In genomic region chr7:27677912-27678612, GRCh38 we compare ENCODE assay signal across 9 cellular contexts. TPM values are rescaled to one million over a fixed set of nuclear protein-coding genes. Genes with fewer than 3 reads are reported as not detected.
DNase-seq lines count a peak whose midpoint lies in the region; ATAC-seq and TF ChIP-seq lines count a peak whose summit lies in the region.
"Had no signal": no experiment of that assay in that cellular context is flagged by ENCODE, and none has a peak within 500 bp of the region (broad histone marks: within the 10 kb centered on the region; RNA-seq: fewer than 3 reads in every experiment).

No MANE protein-coding gene starts in this region.

- H3K4me3 ChIP-seq in cardiac fibroblast (replicated peaks in 1 of 2; ENCODE audit: low read depth in 2 of 2, low read length in 2 of 2) = no peak overlapping the region
- H3K4me3 ChIP-seq in lower lobe of right lung = no peak overlapping the region

- H3K4me1 ChIP-seq in lower lobe of right lung = peaks cover 7% of the 10 kb centered on the region

- TF ChIP-seq CTCF in 22Rv1 (IDR thresholded peaks at IDR 0.05) = no peak
- TF ChIP-seq CTCF in cardiac fibroblast (IDR thresholded peaks at IDR 0.05; ENCODE audit: low read depth, low read length) = no peak
- TF ChIP-seq CTCF in lower lobe of right lung (IDR thresholded peaks at IDR 0.05) = no peak

- H3K36me3 ChIP-seq in lower lobe of right lung = no peaks in the 10 kb centered on the region

- no peaks in the 10 kb centered on the region for H3K27me3 ChIP-seq in lower lobe of right lung (ENCODE audit: low read depth)

- ATAC-seq in lower lobe of right lung (peak; percentile 52 to 56), HG03520 (IDR thresholded peaks at IDR 0.05; ENCODE audit: unreplicated experiment) (no peak), HG03045 (IDR thresholded peaks at IDR 0.05; ENCODE audit: unreplicated experiment) (no peak)

- H3K9me3 ChIP-seq in lower lobe of right lung = no peaks in the 10 kb centered on the region

- H3K27ac ChIP-seq in 22Rv1 (peak overlapping the region; percentile 34), lower lobe of right lung (no peak overlapping the region)

- intact Hi-C loops in lower lobe of right lung (cut with DNase I) = no loop called here

- peak; percentile 79 for DNase-seq in HT-29 (ENCODE audit: low spot score)
- DNase-seq in cardiac fibroblast (ENCODE audit: low read depth in 2 of 2) = peak; percentile 89 to 97
- no peak for DNase-seq in lower lobe of right lung
- no peak for DNase-seq in cortex of kidney (lab: John Stamatoyannopoulos, UW)
- no peak for DNase-seq in NCI-H1105 treated with DMSO at 0.1 percent for 48 hours (lab: John Stamatoyannopoulos, UW)
- DNase-seq: activated naive CD4-positive, alpha-beta T cell treated with anti-CD3 and anti-CD28 coated beads, Interleukin-2, amount 10 ng/mL, durations not matched to agents 7 days and 5 days had no signal

RNA-seq across cellular contexts. Expression of gene HIBADH, which starts 15.4 kb away (rescaled TPM):
- 39.5 and 43.0 TPM in 2 replicates for total RNA-seq in HT-29 (2014; rRNA removed; shearing (Covaris generic))
- 27.1 TPM for total RNA-seq in lower lobe of right lung

Comparison
In these comparisons a context has a peak if more than half of its experiments do, and no peak if none do; other contexts are left out.
1. DNase-seq: peak in HT-29 (single experiment) and cardiac fibroblast (2 of 2); none in lower lobe of right lung (single experiment), cortex of kidney (single experiment) and NCI-H1105 treated with DMSO at 0.1 percent for 48 hours (single experiment).
2. ATAC-seq: peak in lower lobe of right lung (2 of 2); none in HG03520 (single experiment) and HG03045 (single experiment).